29 cellular contexts compared by ENCODE assay signal in the genomic region with DNA sequence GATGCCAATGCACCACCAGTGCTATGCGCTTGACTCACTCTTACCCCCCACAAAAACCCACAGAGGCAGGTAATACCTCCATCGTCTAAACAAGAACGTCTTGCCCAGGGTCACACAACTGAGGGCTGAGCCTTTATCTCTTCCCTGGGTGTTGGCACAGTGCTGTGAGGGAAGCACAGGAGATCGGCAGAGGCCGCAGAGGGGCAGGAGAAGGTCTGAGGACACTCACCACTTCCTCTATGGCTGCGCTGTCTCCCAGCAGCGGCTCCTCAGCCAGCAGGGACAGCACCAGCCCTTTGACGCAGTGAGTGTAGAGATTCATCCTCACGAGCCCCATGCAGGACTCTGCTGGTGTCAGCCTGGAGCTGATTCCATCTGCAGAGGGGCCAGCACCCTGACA. TPM values are rescaled to one million over a fixed set of nuclear protein-coding genes. Genes with fewer than 3 reads are reported as not detected.
DNase-seq lines count a peak whose midpoint lies in the region; ATAC-seq, FAIRE-seq and TF ChIP-seq lines count a peak whose summit lies in the region.
"Had no signal": no experiment of that assay in that cellular context is flagged by ENCODE, and none has a peak within 500 bp of the region (broad histone marks: within the 10 kb centered on the region; RNA-seq: fewer than 3 reads in every experiment).

No MANE protein-coding gene starts in this region.

- H3K4me3 ChIP-seq in WERI-Rb-1 (ENCODE audit: low read depth, low read length): no peak overlapping the region
- no peak overlapping the region for H3K4me3 ChIP-seq in HepG2 (replicated peaks in 1 of 3; ENCODE audit: insufficient read depth in 1 of 3, low read depth in 2 of 3, low read length in 3 of 3)
- H3K4me3 ChIP-seq in smooth muscle cell: no peak overlapping the region
- no peak overlapping the region for H3K4me3 ChIP-seq in mucosa of descending colon
- H3K4me3 ChIP-seq: cardiac muscle cell, GM23338, lung, transverse colon had no signal

- H3K9me3 ChIP-seq in WERI-Rb-1 (ENCODE audit: severe bottlenecking) (no peaks in the 10 kb centered on the region), HepG2 (ENCODE audit: low read length) (no peaks in the 10 kb centered on the region), smooth muscle cell (replicated peaks; ENCODE audit: low read depth) (no peaks in the 10 kb centered on the region), mucosa of descending colon (no peaks in the 10 kb centered on the region)
- H3K9me3 ChIP-seq: BE2C, transverse colon had no signal

- H3K36me3 ChIP-seq in WERI-Rb-1 (peaks cover 55% of the 10 kb centered on the region), HepG2 (replicated peaks in 1 of 2; ENCODE audit: control insufficient read depth in 1 of 2, insufficient read depth in 2 of 2, low read length in 2 of 2) (peaks cover 32 to 76% of the 10 kb centered on the region in 2 experiments), smooth muscle cell (ENCODE audit: low read depth) (peaks cover 11% of the 10 kb centered on the region), mucosa of descending colon (ENCODE audit: low read depth) (peaks cover 5% of the 10 kb centered on the region)

- H2AFZ ChIP-seq in HepG2 (ENCODE audit: low read length): no peak overlapping the region
- H2AFZ ChIP-seq in smooth muscle cell (ENCODE audit: low read depth): no peak overlapping the region
- H2AFZ ChIP-seq: GM23338 had no signal

- H3K4me2 ChIP-seq in HepG2 (ENCODE audit: low read depth, low read length) (no peak overlapping the region), smooth muscle cell (peak overlapping the region; percentile 8)
- H3K4me2 ChIP-seq: GM23338, KMS-11 had no signal

- no TSS peak for BruUV-seq in HepG2 (replicated peaks; lab: Mats Ljungman, UMichigan)

- no peak for TF ChIP-seq EP300 in HepG2 (IDR thresholded peaks at IDR 0.05; ENCODE audit: low read depth in 2 of 2, low read length in 2 of 2)
- TF ChIP-seq EP300 in HepG2 (CRISPR knock-in tag; IDR thresholded peaks at IDR 0.05; ENCODE audit: borderline replicate concordance): no peak

- H4K20me1 ChIP-seq in HepG2 (ENCODE audit: insufficient read depth, low read length): peaks cover 4% of the 10 kb centered on the region
- H4K20me1 ChIP-seq in smooth muscle cell (ENCODE audit: low read depth): peaks cover 11% of the 10 kb centered on the region

- TF ChIP-seq CTCF in HFFc6 (IDR thresholded peaks at IDR 0.05) (no peak), WERI-Rb-1 (IDR thresholded peaks at IDR 0.05; ENCODE audit: low read depth, low read length) (no peak), HepG2 (CRISPR knock-in tag; IDR thresholded peaks at IDR 0.05) (no peak), smooth muscle cell (IDR thresholded peaks at IDR 0.05; ENCODE audit: borderline replicate concordance, insufficient read depth, poor library complexity, severe bottlenecking) (no peak), mucosa of descending colon (IDR thresholded peaks at IDR 0.05) (no peak)

- no peak overlapping the region; the same call in 1 of the 2 replicates for H3K27ac Mint-ChIP-seq in HFFc6
- H3K27ac Mint-ChIP-seq: dendritic cell treated with granulocyte-macrophage colony-stimulating factor and Interleukin-4, amounts not matched to agents 40 ng/mL and 50 ng/mL, for 4 days; GM23338; stimulated activated naive CD8-positive, alpha-beta T cell treated with anti-CD3 and anti-CD28 coated beads, Interleukin-15, Interleukin-2, amounts not matched to agents 100 ng/mL and 50 ng/mL, for 24 hours had no signal

- peaks cover 2% of the 10 kb centered on the region; the same call in 1 of the 2 replicates for H3K27me3 Mint-ChIP-seq in HFFc6 (ENCODE audit: insufficient read depth)
- H3K27me3 Mint-ChIP-seq: dendritic cell treated with granulocyte-macrophage colony-stimulating factor and Interleukin-4, amounts not matched to agents 40 ng/mL and 50 ng/mL, for 4 days; stimulated activated naive CD8-positive, alpha-beta T cell treated with anti-CD3 and anti-CD28 coated beads, Interleukin-15, Interleukin-2, amounts not matched to agents 100 ng/mL and 50 ng/mL, for 24 hours had no signal

- no peak overlapping the region; the same call in 1 of the 2 replicates for H3K4me3 Mint-ChIP-seq in HFFc6
- H3K4me3 Mint-ChIP-seq: dendritic cell treated with granulocyte-macrophage colony-stimulating factor and Interleukin-4, amounts not matched to agents 40 ng/mL and 50 ng/mL, for 4 days; GM23338; stimulated activated naive CD8-positive, alpha-beta T cell treated with anti-CD3 and anti-CD28 coated beads, Interleukin-15, Interleukin-2, amounts not matched to agents 100 ng/mL and 50 ng/mL, for 24 hours had no signal

- no peak for TF ChIP-seq RAD21 in HepG2 (CRISPR knock-in tag; IDR thresholded peaks at IDR 0.05)

- FAIRE-seq in HepG2 (lab: Jason Lieb, UNC): no peak
- FAIRE-seq: HTR-8/SVneo, kidney had no signal

- CTCF ChIA-PET in HepG2 (lab: Yijun Ruan, JAX; ENCODE audit: low intra/inter-chr PET ratio, low total read pairs): no interaction called here

- POLR2A ChIA-PET in HepG2 (lab: Yijun Ruan, JAX): interaction anchor here (2.5 kb wide), 1 partner anchor 20 kb away, joined by 10 read pairs; the partner anchor contains the start of genes HPS4 and SRRD

- H3K27ac ChIP-seq in WERI-Rb-1 (peak overlapping the region; percentile 45), HepG2 (ENCODE audit: extremely low read length, insufficient read depth, low read length) (no peak overlapping the region), smooth muscle cell (ENCODE audit: low read depth) (peak overlapping the region; percentile 79)
- H3K27ac ChIP-seq: cardiac muscle cell, KMS-11, transverse colon had no signal

- peaks cover 31% of the 10 kb centered on the region for H3K36me3 Mint-ChIP-seq in HFFc6 (ENCODE audit: low read depth)

- H3K9ac ChIP-seq in HepG2 (ENCODE audit: insufficient read depth, low read depth, low read length): no peak overlapping the region
- H3K9ac ChIP-seq in smooth muscle cell (ENCODE audit: low read depth): no peak overlapping the region
- H3K9ac ChIP-seq: KMS-11 had no signal

- in situ Hi-C loops in HepG2 (cut with HindIII; ENCODE audit: extremely low pct_ligation_motif_present, low pct_unique_long_range_greater_than_20kb): loop anchor here (5.0 kb wide), 1 partner anchor 96 kb away; no protein-coding TSS in a partner anchor

- H3K79me2 ChIP-seq in HepG2 (ENCODE audit: insufficient read depth, low read length) (no peaks in the 10 kb centered on the region), smooth muscle cell (ENCODE audit: low read depth) (peaks cover 6% of the 10 kb centered on the region)

- peaks cover 9% of the 10 kb centered on the region; the same call in 1 of the 2 replicates for H3K4me1 Mint-ChIP-seq in HFFc6 (ENCODE audit: low read depth)

- no peaks in the 10 kb centered on the region for H3K9me3 Mint-ChIP-seq in HFFc6
- H3K9me3 Mint-ChIP-seq: dendritic cell treated with granulocyte-macrophage colony-stimulating factor and Interleukin-4, amounts not matched to agents 40 ng/mL and 50 ng/mL, for 4 days; GM23338; stimulated activated naive CD8-positive, alpha-beta T cell treated with anti-CD3 and anti-CD28 coated beads, Interleukin-15, Interleukin-2, amounts not matched to agents 100 ng/mL and 50 ng/mL, for 24 hours had no signal

- H3K4me1 ChIP-seq in HepG2 (ENCODE audit: insufficient read depth, low read length): peaks cover 16% of the 10 kb centered on the region
- H3K4me1 ChIP-seq in smooth muscle cell (ENCODE audit: low read depth): peaks cover 10% of the 10 kb centered on the region
- no peaks in the 10 kb centered on the region for H3K4me1 ChIP-seq in mucosa of descending colon (ENCODE audit: low read depth)
- H3K4me1 ChIP-seq: transverse colon had no signal

- DNase-seq in HFFc6: peak; percentile 14
- DNase-seq in WERI-Rb-1: no peak
- no peak for DNase-seq in HepG2 (ENCODE audit: low spot score)
- no peak for DNase-seq in smooth muscle cell (lab: John Stamatoyannopoulos, UW; ENCODE audit: unreplicated experiment)
- DNase-seq in left colon: no peak
- no peak for DNase-seq in mucosa of descending colon
- DNase-seq: activated CD4-positive, alpha-beta T cell treated with anti-CD3 and anti-CD28 coated beads for 4 hours; activated CD8-positive, alpha-beta memory T cell treated with anti-CD3 and anti-CD28 coated beads for 24 hours; activated naive CD4-positive, alpha-beta T cell treated with Interleukin-2 at 50 U/mL for 16 hours; activated T-cell treated with anti-CD3 and anti-CD28 coated beads, Interleukin-2, amount 50 U/mL, for 48 hours; amniotic stem cell; BE2C; kidney; NCI-H1694; NCI-H2171; NCI-H510A treated with DMSO at 0.1 percent for 48 hours; NK-92 treated with Interleukin-12 subunit alpha and Interleukin-12 subunit beta, amount 100 ng/mL, for 24 hours; SIG-M5; stimulated activated CD4-positive, alpha-beta T cell treated with anti-CD3 and anti-CD28 coated beads, Interleukin-4, amount 100 ng/mL, for 4 hours; transverse colon had no signal

- no peaks in the 10 kb centered on the region for H3F3A ChIP-seq in smooth muscle cell (ENCODE audit: low read depth)

- ATAC-seq in HepG2 (no peak), HG03354 (IDR thresholded peaks at IDR 0.05; ENCODE audit: poor library complexity, severe bottlenecking, unreplicated experiment) (no peak), left colon (no peak), GM21528 (IDR thresholded peaks at IDR 0.05; ENCODE audit: low FRiP score, unreplicated experiment) (no peak), mucosa of descending colon (no peak)
- ATAC-seq: GM23338 had no signal

- 95% methylated on average over 4 of the region's 9 CpGs for WGBS in HepG2 (ENCODE audit: low lambda C conversion rate)
- WGBS in smooth muscle cell (ENCODE audit: low lambda C conversion rate): 91% methylated on average over 9 of the region's 9 CpGs

- H3K27me3 ChIP-seq in WERI-Rb-1 (ENCODE audit: insufficient read depth, low read depth, severe bottlenecking): no peaks in the 10 kb centered on the region
- no peaks in the 10 kb centered on the region for H3K27me3 ChIP-seq in HepG2 (ENCODE audit: control insufficient read depth in 1 of 2, insufficient read depth in 2 of 2, low read length in 2 of 2)
- no peaks in the 10 kb centered on the region for H3K27me3 ChIP-seq in smooth muscle cell (ENCODE audit: low read depth)
- H3K27me3 ChIP-seq: BE2C, cardiac muscle cell, transverse colon had no signal

- intact Hi-C loops in HepG2 (cut with micrococcal nuclease; ENCODE audit: unreplicated experiment) (no loop called here), left colon (cut with DNase I, micrococcal nuclease) (no loop called here), mucosa of descending colon (cut with DNase I, micrococcal nuclease) (no loop called here)

- no peak for TF ChIP-seq POLR2A in HepG2 (IDR thresholded peaks at IDR 0.05; ENCODE audit: insufficient read depth in 1 of 2, low read depth in 2 of 2, low read length in 2 of 2)

RNA-seq across cellular contexts. Expression of gene HPS4, which starts 19.9 kb away (rescaled TPM):
- total RNA-seq in HFFc6 (2021; fragmentation: NEBNext Ultra II Directional; extraction: Animal tissue kit (Norgen Biotek cat#: 25700)): 10 to 100 TPM; 18.0 to 22.6 (median 20.6) TPM
- 29.7 and 34.0 TPM in 2 replicates for total RNA-seq in HepG2 (2016; rRNA removed; fragmentation: Illumina TruSeq; extraction: Trizol)
- 6.1 and 12.7 TPM in 2 replicates for total RNA-seq in HepG2 (2016; cell fraction: cytosol; rRNA removed; fragmentation: Illumina TruSeq; extraction: Trizol; ENCODE audit: low read depth)
- total RNA-seq in HepG2 (2016; cell fraction: insoluble cytoplasmic fraction; rRNA removed; fragmentation: Illumina TruSeq; extraction: Trizol): 28.2 and 33.4 TPM in 2 replicates
- 12.8 and 13.4 TPM in 2 replicates for total RNA-seq in HepG2 (2016; cell fraction: membrane; rRNA removed; fragmentation: Illumina TruSeq; extraction: Trizol)
- 47.5 and 51.3 TPM in 2 replicates for total RNA-seq in HepG2 (2016; cell fraction: nucleus; rRNA removed; fragmentation: Illumina TruSeq; extraction: Trizol)
- polyA plus RNA-seq in HepG2 (2011; rRNA removed): 27.4 and 28.0 TPM in 2 replicates
- polyA plus RNA-seq in HepG2 (2011; cell fraction: cytosol; rRNA removed): 14.0 and 16.9 TPM in 2 replicates
- polyA plus RNA-seq in HepG2 (2011; cell fraction: nucleus; rRNA removed): 114 and 121 TPM in 2 replicates
- polyA plus RNA-seq in HepG2 (2012): 20.2 and 21.3 TPM in 2 replicates
- 2.0 TPM in 2 replicates for polyA plus RNA-seq in HepG2 (2016; cell fraction: cytosol; fragmentation: Illumina TruSeq; extraction: Trizol; ENCODE audit: low read depth)
- 14.9 and 19.8 TPM in 2 replicates for polyA plus RNA-seq in HepG2 (2016; cell fraction: insoluble cytoplasmic fraction; fragmentation: Illumina TruSeq; extraction: Trizol; ENCODE audit: low read depth)
- polyA plus RNA-seq in HepG2 (2016; cell fraction: membrane; fragmentation: Illumina TruSeq; extraction: Trizol; ENCODE audit: low read depth): 4.4 and 5.3 TPM in 2 replicates
- 67.8 and 71.6 TPM in 2 replicates for polyA plus RNA-seq in HepG2 (2016; cell fraction: nucleus; fragmentation: Illumina TruSeq; extraction: Trizol; ENCODE audit: insufficient read depth, low read depth)
- 18.5 and 40.6 TPM in 2 replicates for polyA minus RNA-seq in HepG2 (2011; rRNA and poly(A)+ RNA removed; ENCODE audit: low replicate concordance)
- polyA minus RNA-seq in HepG2 (2011; cell fraction: cytosol; rRNA and poly(A)+ RNA removed): 9.3 and 10.6 TPM in 2 replicates
- 61.7 and 71.9 TPM in 2 replicates for polyA minus RNA-seq in HepG2 (2011; cell fraction: nucleus; rRNA and poly(A)+ RNA removed)
- total RNA-seq in smooth muscle cell: 23.5 and 46.3 TPM in 2 replicates
- polyA plus RNA-seq in smooth muscle cell: 18.2 and 21.2 TPM in 2 replicates
- 10 to 100 TPM; 21.9 to 26.9 TPM for total RNA-seq in left colon
- 10 to 100 TPM; 28.6 to 29.2 (median 28.9) TPM for total RNA-seq in mucosa of descending colon

RNA-seq across cellular contexts. Expression of gene SRRD, which starts 20.0 kb away (rescaled TPM):
- 10 to 100 TPM; 15.0 to 21.2 (median 19.1) TPM for total RNA-seq in HFFc6 (2021; fragmentation: NEBNext Ultra II Directional; extraction: Animal tissue kit (Norgen Biotek cat#: 25700))
- total RNA-seq in HepG2 (2016; rRNA removed; fragmentation: Illumina TruSeq; extraction: Trizol): 36.6 and 56.5 TPM in 2 replicates
- total RNA-seq in HepG2 (2016; cell fraction: cytosol; rRNA removed; fragmentation: Illumina TruSeq; extraction: Trizol; ENCODE audit: low read depth): 17.9 and 19.5 TPM in 2 replicates
- 32.5 and 46.6 TPM in 2 replicates for total RNA-seq in HepG2 (2016; cell fraction: insoluble cytoplasmic fraction; rRNA removed; fragmentation: Illumina TruSeq; extraction: Trizol)
- 41.5 and 47.4 TPM in 2 replicates for total RNA-seq in HepG2 (2016; cell fraction: membrane; rRNA removed; fragmentation: Illumina TruSeq; extraction: Trizol)
- 15.6 and 20.0 TPM in 2 replicates for total RNA-seq in HepG2 (2016; cell fraction: nucleus; rRNA removed; fragmentation: Illumina TruSeq; extraction: Trizol)
- polyA plus RNA-seq in HepG2 (2011; rRNA removed): 21.8 and 22.8 TPM in 2 replicates
- polyA plus RNA-seq in HepG2 (2011; cell fraction: cytosol; rRNA removed): 14.2 and 19.3 TPM in 2 replicates
- polyA plus RNA-seq in HepG2 (2011; cell fraction: nucleus; rRNA removed): 6.5 and 12.7 TPM in 2 replicates
- 16.5 and 18.1 TPM in 2 replicates for polyA plus RNA-seq in HepG2 (2012)
- 38.8 and 45.5 TPM in 2 replicates for polyA plus RNA-seq in HepG2 (2016; cell fraction: cytosol; fragmentation: Illumina TruSeq; extraction: Trizol; ENCODE audit: low read depth)
- 54.6 and 54.9 TPM in 2 replicates for polyA plus RNA-seq in HepG2 (2016; cell fraction: insoluble cytoplasmic fraction; fragmentation: Illumina TruSeq; extraction: Trizol; ENCODE audit: low read depth)
- polyA plus RNA-seq in HepG2 (2016; cell fraction: membrane; fragmentation: Illumina TruSeq; extraction: Trizol; ENCODE audit: low read depth): 41.2 and 47.5 TPM in 2 replicates
- polyA plus RNA-seq in HepG2 (2016; cell fraction: nucleus; fragmentation: Illumina TruSeq; extraction: Trizol; ENCODE audit: insufficient read depth, low read depth): 23.9 and 26.3 TPM in 2 replicates
- 13.6 and 15.2 TPM in 2 replicates for polyA minus RNA-seq in HepG2 (2011; rRNA and poly(A)+ RNA removed; ENCODE audit: low replicate concordance)
- 8.6 and 10.8 TPM in 2 replicates for polyA minus RNA-seq in HepG2 (2011; cell fraction: cytosol; rRNA and poly(A)+ RNA removed)
- polyA minus RNA-seq in HepG2 (2011; cell fraction: nucleus; rRNA and poly(A)+ RNA removed): 14.0 and 18.3 TPM in 2 replicates
- 20.7 and 35.8 TPM in 2 replicates for total RNA-seq in smooth muscle cell
- 34.5 and 38.6 TPM in 2 replicates for polyA plus RNA-seq in smooth muscle cell
- 10 to 100 TPM; 12.5 to 12.8 TPM for total RNA-seq in left colon
- 10 to 100 TPM; 11.1 to 19.1 (median 11.2) TPM for total RNA-seq in mucosa of descending colon

RNA-seq across cellular contexts. Expression of gene ASPHD2, which starts 34.6 kb away (rescaled TPM):
- 1 to 10 TPM in 5 of 6 experiments, under 1 TPM in 1; 0.85 to 2.3 (median 1.3) TPM for total RNA-seq in HFFc6 (2021; fragmentation: NEBNext Ultra II Directional; extraction: Animal tissue kit (Norgen Biotek cat#: 25700))
- total RNA-seq in HepG2 (2016; rRNA removed; fragmentation: Illumina TruSeq; extraction: Trizol) (0.04 TPM in 1 of 2 replicates, not detected in the other), smooth muscle cell (2.4 and 4.5 TPM in 2 replicates), left colon (1 to 10 TPM; 7.0 to 7.1 TPM), mucosa of descending colon (1 to 10 TPM; 2.7 to 3.7 (median 3.5) TPM)
- total RNA-seq in HepG2 (2016; cell fraction: cytosol; rRNA removed; fragmentation: Illumina TruSeq; extraction: Trizol; ENCODE audit: low read depth): not detected in 2 replicates
- total RNA-seq in HepG2 (2016; cell fraction: insoluble cytoplasmic fraction; rRNA removed; fragmentation: Illumina TruSeq; extraction: Trizol): 0.06 TPM in 1 of 2 replicates, not detected in the other
- 0.06 TPM in 1 of 2 replicates, not detected in the other for total RNA-seq in HepG2 (2016; cell fraction: membrane; rRNA removed; fragmentation: Illumina TruSeq; extraction: Trizol)
- total RNA-seq in HepG2 (2016; cell fraction: nucleus; rRNA removed; fragmentation: Illumina TruSeq; extraction: Trizol): 0.09 TPM in 1 of 2 replicates, not detected in the other
- polyA plus RNA-seq in HepG2 (2011; rRNA removed) (0.04 TPM in 2 replicates), smooth muscle cell (3.7 and 5.3 TPM in 2 replicates)
- 0.03 and 0.04 TPM in 2 replicates for polyA plus RNA-seq in HepG2 (2011; cell fraction: cytosol; rRNA removed)
- polyA plus RNA-seq in HepG2 (2011; cell fraction: nucleus; rRNA removed): 0.05 TPM in 2 replicates
- polyA plus RNA-seq in HepG2 (2012): 0.13 and 0.28 TPM in 2 replicates
- polyA plus RNA-seq in HepG2 (2016; cell fraction: cytosol; fragmentation: Illumina TruSeq; extraction: Trizol; ENCODE audit: low read depth): 0.03 TPM in 1 of 2 replicates, not detected in the other
- not detected in 2 replicates for polyA plus RNA-seq in HepG2 (2016; cell fraction: insoluble cytoplasmic fraction; fragmentation: Illumina TruSeq; extraction: Trizol; ENCODE audit: low read depth)
- polyA plus RNA-seq in HepG2 (2016; cell fraction: membrane; fragmentation: Illumina TruSeq; extraction: Trizol; ENCODE audit: low read depth): not detected in 2 replicates
- polyA plus RNA-seq in HepG2 (2016; cell fraction: nucleus; fragmentation: Illumina TruSeq; extraction: Trizol; ENCODE audit: insufficient read depth, low read depth): not detected in 2 replicates
- polyA minus RNA-seq in HepG2 (2011; rRNA and poly(A)+ RNA removed; ENCODE audit: low replicate concordance): 0.05 TPM in 1 of 2 replicates, not detected in the other
- polyA minus RNA-seq in HepG2 (2011; cell fraction: cytosol; rRNA and poly(A)+ RNA removed): not detected in 2 replicates
- polyA minus RNA-seq in HepG2 (2011; cell fraction: nucleus; rRNA and poly(A)+ RNA removed): not detected in 2 replicates

RNA-seq across cellular contexts. Expression of gene TFIP11, which starts 48.6 kb away (rescaled TPM):
- total RNA-seq in HFFc6 (2021; fragmentation: NEBNext Ultra II Directional; extraction: Animal tissue kit (Norgen Biotek cat#: 25700)): 10 to 100 TPM; 31.4 to 35.8 (median 33.9) TPM
- total RNA-seq in HepG2 (2016; rRNA removed; fragmentation: Illumina TruSeq; extraction: Trizol) (20.8 and 22.8 TPM in 2 replicates), smooth muscle cell (22.5 and 34.9 TPM in 2 replicates), left colon (10 to 100 TPM; 27.9 to 30.7 TPM), mucosa of descending colon (10 to 100 TPM; 26.2 to 39.1 (median 34.6) TPM)
- total RNA-seq in HepG2 (2016; cell fraction: cytosol; rRNA removed; fragmentation: Illumina TruSeq; extraction: Trizol; ENCODE audit: low read depth): 2.5 and 2.8 TPM in 2 replicates
- 20.2 and 22.6 TPM in 2 replicates for total RNA-seq in HepG2 (2016; cell fraction: insoluble cytoplasmic fraction; rRNA removed; fragmentation: Illumina TruSeq; extraction: Trizol)
- 4.9 and 5.7 TPM in 2 replicates for total RNA-seq in HepG2 (2016; cell fraction: membrane; rRNA removed; fragmentation: Illumina TruSeq; extraction: Trizol)
- total RNA-seq in HepG2 (2016; cell fraction: nucleus; rRNA removed; fragmentation: Illumina TruSeq; extraction: Trizol): 17.0 and 24.6 TPM in 2 replicates
- polyA plus RNA-seq in HepG2 (2011; rRNA removed) (15.4 and 18.4 TPM in 2 replicates), smooth muscle cell (25.7 and 27.7 TPM in 2 replicates)
- 11.9 and 14.9 TPM in 2 replicates for polyA plus RNA-seq in HepG2 (2011; cell fraction: cytosol; rRNA removed)
- polyA plus RNA-seq in HepG2 (2011; cell fraction: nucleus; rRNA removed): 19.7 and 24.6 TPM in 2 replicates
- polyA plus RNA-seq in HepG2 (2012): 11.8 and 16.2 TPM in 2 replicates
- polyA plus RNA-seq in HepG2 (2016; cell fraction: cytosol; fragmentation: Illumina TruSeq; extraction: Trizol; ENCODE audit: low read depth): 0.94 and 1.1 TPM in 2 replicates
- 16.1 and 16.3 TPM in 2 replicates for polyA plus RNA-seq in HepG2 (2016; cell fraction: insoluble cytoplasmic fraction; fragmentation: Illumina TruSeq; extraction: Trizol; ENCODE audit: low read depth)
- 1.7 and 2.2 TPM in 2 replicates for polyA plus RNA-seq in HepG2 (2016; cell fraction: membrane; fragmentation: Illumina TruSeq; extraction: Trizol; ENCODE audit: low read depth)
- polyA plus RNA-seq in HepG2 (2016; cell fraction: nucleus; fragmentation: Illumina TruSeq; extraction: Trizol; ENCODE audit: insufficient read depth, low read depth): 22.2 and 27.8 TPM in 2 replicates
- polyA minus RNA-seq in HepG2 (2011; rRNA and poly(A)+ RNA removed; ENCODE audit: low replicate concordance): 32.9 and 35.2 TPM in 2 replicates
- polyA minus RNA-seq in HepG2 (2011; cell fraction: cytosol; rRNA and poly(A)+ RNA removed): 11.9 and 15.1 TPM in 2 replicates
- polyA minus RNA-seq in HepG2 (2011; cell fraction: nucleus; rRNA and poly(A)+ RNA removed): 30.3 and 31.2 TPM in 2 replicates
